1 cellular context compared by ENCODE assay signal in genomic region chr15:81754078-81754477, GRCh38.
TF ChIP-seq lines count a peak whose summit lies in the region.

No MANE protein-coding gene starts in this region.

TF ChIP-seq in HEK293, 187 proteins besides CTCF, POLR2A, EP300 and RAD21 (continued from another document):
- TF ChIP-seq PRDM10 (tag by site-specific recombination; IDR thresholded peaks at IDR 0.05) (0 out of 2 replicates have a peak, but pooled peaks have one; percentile 23), ZNF335 (tag by site-specific recombination; conservative IDR thresholded peaks at IDR 0.05) (peak; percentile 47), ZEB2 (tag by site-specific recombination; IDR thresholded peaks at IDR 0.05) (no peak), ZNF223 (tag by site-specific recombination; IDR thresholded peaks at IDR 0.05) (no peak)
TF ChIP-seq in HEK293: peak in this region for 2.
